ENCODE assay signal across 8 cellular contexts in the genomic region with DNA sequence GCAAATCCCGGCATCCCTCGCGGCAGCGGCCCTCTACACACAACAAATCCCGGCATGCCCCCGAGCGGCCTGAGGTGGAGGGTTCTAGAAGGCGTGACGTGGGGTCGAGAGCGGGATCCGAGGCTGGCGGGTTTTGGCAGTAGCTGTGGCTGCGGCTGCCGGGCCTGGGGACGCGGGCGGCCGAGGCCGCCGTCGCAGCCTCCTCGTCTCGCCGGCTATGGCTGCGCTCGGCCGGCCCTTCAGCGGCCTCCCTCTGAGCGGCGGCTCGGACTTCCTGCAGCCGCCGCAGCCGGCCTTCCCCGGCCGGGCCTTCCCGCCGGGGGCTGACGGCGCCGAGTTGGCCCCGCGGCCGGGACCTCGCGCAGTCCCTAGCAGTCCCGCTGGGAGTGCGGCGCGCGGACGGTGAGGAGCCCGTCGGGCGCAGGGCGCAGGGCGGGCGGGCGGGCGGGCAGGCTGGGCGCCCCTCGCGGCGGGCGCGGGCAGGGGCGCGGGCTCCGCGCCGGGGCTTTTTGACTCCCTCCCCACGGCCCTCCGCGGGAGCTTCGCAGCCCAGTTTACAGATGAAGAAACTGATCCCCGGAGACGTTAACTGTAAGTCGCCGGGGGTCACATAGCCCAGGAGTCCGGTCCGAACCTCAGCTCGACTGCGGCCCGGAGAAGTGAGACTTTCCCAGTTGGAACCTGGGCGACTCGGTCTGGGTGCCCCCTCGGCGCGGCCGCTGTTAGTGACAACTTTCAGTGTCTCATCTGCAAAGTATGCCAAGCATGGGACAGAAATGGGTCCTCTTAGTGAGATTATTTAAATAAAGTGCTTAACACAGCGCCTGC. TPM values are rescaled to one million over a fixed set of nuclear protein-coding genes. Genes with fewer than 3 reads are reported as not detected.
DNase-seq lines count a peak whose midpoint lies in the region; ATAC-seq and TF ChIP-seq lines count a peak whose summit lies in the region.

CCDC117 (plus strand) TSS at position 63 of the 828 bp plus-strand sequence; CDS start at position 218, 155 bp downstream.

- POLR2A ChIA-PET in BJ (lab: Charles Lee) = interaction anchor here (0.6 to 1.5 kb wide), 3 partner anchors 9 to 62 kb away, joined by 3 to 18 read pairs (median 3); partner anchors contain the start of gene XBP1
- POLR2A ChIA-PET in activated CD4-positive, alpha-beta T cell treated with anti-CD3 and anti-CD28 coated beads for 36 hours (lab: Charles Lee) = interaction anchor here (0.6 to 2.6 kb wide), 2 partner anchors 26 to 32 kb away, joined by 3 to 47 read pairs; partner anchors contain the start of genes CHEK2, HSCB and XBP1

- peak within 1 kb of the TSS; percentile 99 for H3K27ac Mint-ChIP-seq in activated CD4-positive, alpha-beta T cell treated with anti-CD3 and anti-CD28 coated beads for 36 hours
- peak within 1 kb of the TSS; percentile 96 for H3K27ac Mint-ChIP-seq in chondrocyte (ENCODE audit: unreplicated experiment)

- H3K36me3 Mint-ChIP-seq in activated CD4-positive, alpha-beta T cell treated with anti-CD3 and anti-CD28 coated beads for 36 hours (ENCODE audit: low read depth) = peaks cover 27% of the 10 kb centered on the region
- H3K36me3 Mint-ChIP-seq in chondrocyte (ENCODE audit: low read depth) = peaks cover 8% of the 10 kb centered on the region

- no peaks in the 10 kb centered on the region for H3K9me3 Mint-ChIP-seq in activated CD4-positive, alpha-beta T cell treated with anti-CD3 and anti-CD28 coated beads for 36 hours (ENCODE audit: low read depth)
- no peaks in the 10 kb centered on the region for H3K9me3 Mint-ChIP-seq in chondrocyte (ENCODE audit: low read depth)

- H3K4me3 ChIP-seq in BJ (ENCODE audit: low read depth, low read length) = peak within 1 kb of the TSS; percentile 65

- H3K4me1 Mint-ChIP-seq in activated CD4-positive, alpha-beta T cell treated with anti-CD3 and anti-CD28 coated beads for 36 hours = peaks cover 19% of the 10 kb centered on the region
- peaks cover 16% of the 10 kb centered on the region for H3K4me1 Mint-ChIP-seq in chondrocyte (ENCODE audit: low read depth)

- CTCF ChIA-PET in BJ (lab: Yijun Ruan, JAX) = interaction anchor here (0.7 to 1.9 kb wide), 6 partner anchors 12 to 164 kb away, joined by 3 to 6 read pairs (median 3); no protein-coding TSS in a partner anchor
- CTCF ChIA-PET in activated CD4-positive, alpha-beta T cell treated with anti-CD3 and anti-CD28 coated beads for 36 hours (lab: Charles Lee) = interaction anchor here (0.6 to 2.6 kb wide), 9 partner anchors 12 to 1990 kb away, joined by 3 to 22 read pairs (median 4); partner anchors contain the start of genes CHEK2, HSCB and XBP1

- peak within 1 kb of the TSS; percentile 94 for H3K4me3 Mint-ChIP-seq in activated CD4-positive, alpha-beta T cell treated with anti-CD3 and anti-CD28 coated beads for 36 hours
- H3K4me3 Mint-ChIP-seq in chondrocyte (ENCODE audit: unreplicated experiment) = peak within 1 kb of the TSS; percentile 82

- H3K27me3 ChIP-seq in BJ (ENCODE audit: control insufficient read depth, insufficient read depth, low read length) = no peaks in the 10 kb centered on the region

- peak; percentile 75 for DNase-seq in BJ (ENCODE audit: low read depth)
- peak; percentile 96 for DNase-seq in GM19238 (ENCODE audit: insufficient read length, low spot score)
- DNase-seq in NCI-H510A (lab: John Stamatoyannopoulos, UW) = peak; percentile 72
- DNase-seq in activated CD4-positive, alpha-beta T cell treated with anti-CD3 and anti-CD28 coated beads for 36 hours = peak; percentile 96
- peak; percentile 98 for DNase-seq in chondrocyte (ENCODE audit: low spot score)
- DNase-seq in kidney glomerular epithelial cell (lab: John Stamatoyannopoulos, UW) = peak; percentile 88
- DNase-seq in stimulated activated CD4-positive, alpha-beta T cell treated with anti-CD3 and anti-CD28 coated beads, Interleukin-15, amount 100 ng/mL, for 48 hours (ENCODE audit: low read depth in 2 of 2) = peak; percentile 88 to 90

- H3K27me3 Mint-ChIP-seq in activated CD4-positive, alpha-beta T cell treated with anti-CD3 and anti-CD28 coated beads for 36 hours = no peaks in the 10 kb centered on the region
- no peaks in the 10 kb centered on the region for H3K27me3 Mint-ChIP-seq in chondrocyte (ENCODE audit: low read depth)

- H3K36me3 ChIP-seq in BJ (ENCODE audit: control insufficient read depth, insufficient read depth, low read length) = peaks cover 4% of the 10 kb centered on the region; the same call in 1 of the 2 replicates

- intact Hi-C loops in activated CD4-positive, alpha-beta T cell treated with anti-CD3 and anti-CD28 coated beads for 36 hours (cut with DNase I, micrococcal nuclease) = loop anchor here (1.0 to 5.0 kb wide), 10 partner anchors 26 to 854 kb away; partner anchors contain the start of genes HSCB (in 2 of the 2), ZNRF3 (in 2 of the 2), EWSR1 (in 1 of the 2) and KREMEN1 (in 1 of the 2)

- TF ChIP-seq CTCF in BJ (IDR thresholded peaks at IDR 0.05; ENCODE audit: insufficient read depth, low read depth, low read length) (0 out of 2 replicates have a peak, but pooled peaks have one; percentile 21), chondrocyte (IDR thresholded peaks at IDR 0.05) (peak; percentile 61)

- ATAC-seq in HG03439 (IDR thresholded peaks at IDR 0.05; ENCODE audit: unreplicated experiment) = peak; percentile 91
- peak; percentile 91 for ATAC-seq in activated CD4-positive, alpha-beta T cell treated with anti-CD3 and anti-CD28 coated beads for 36 hours

RNA-seq across cellular contexts. Expression of gene CCDC117, which starts in this region (rescaled TPM):
- polyA plus RNA-seq in BJ (2011; rRNA removed) = 4.5 and 11.5 TPM in 2 replicates
- polyA minus RNA-seq in BJ (2011; rRNA and poly(A)+ RNA removed) = 7.0 and 10.5 TPM in 2 replicates
- total RNA-seq in activated CD4-positive, alpha-beta T cell treated with anti-CD3 and anti-CD28 coated beads for 36 hours = 10 to 100 TPM; 36.1 to 36.8 TPM
- total RNA-seq in chondrocyte = 19.5 to 23.4 TPM (median 21.0 TPM) in 3 replicates

Comparison
In these comparisons a context has a peak if more than half of its experiments do, and no peak if none do; other contexts are left out.
1. Peak in every context shown above with its lines: DNase-seq, ATAC-seq and H3K4me3 ChIP-seq.